Comparison of ENCODE assay signal across 1 cellular context in the genomic region with DNA sequence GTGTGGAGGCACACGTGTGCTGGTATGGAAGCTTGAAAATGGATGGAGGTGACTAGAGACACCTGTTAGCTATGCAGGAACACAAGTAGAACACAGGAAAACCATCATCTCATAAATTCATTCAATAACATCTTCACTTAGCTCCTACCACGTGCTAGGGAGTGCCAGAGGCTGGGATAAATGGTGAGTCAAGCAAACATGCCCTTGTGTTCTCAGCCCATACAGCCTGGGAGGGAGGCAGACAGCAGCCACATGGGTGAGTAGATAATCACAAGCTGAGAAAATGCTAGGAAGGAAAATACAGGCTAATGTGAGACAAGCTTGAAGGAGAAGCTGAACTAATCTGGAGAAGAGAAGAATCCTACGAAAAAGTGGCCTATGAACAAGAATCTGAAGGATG.
TF ChIP-seq lines count a peak whose summit lies in the region.

No MANE protein-coding gene starts in this region.

TF ChIP-seq in HepG2, 621 proteins besides CTCF, POLR2A, EP300 and RAD21:
- TF ChIP-seq, protein P1, sequence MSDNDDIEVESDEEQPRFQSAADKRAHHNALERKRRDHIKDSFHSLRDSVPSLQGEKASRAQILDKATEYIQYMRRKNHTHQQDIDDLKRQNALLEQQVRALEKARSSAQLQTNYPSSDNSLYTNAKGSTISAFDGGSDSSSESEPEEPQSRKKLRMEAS (IDR thresholded peaks at IDR 0.05) = 0 out of 2 replicates have a peak, but pooled peaks have one; percentile 17
- TF ChIP-seq HOXA3 (CRISPR knock-in tag; IDR thresholded peaks at IDR 0.05) = no peak
